In the genomic region with DNA sequence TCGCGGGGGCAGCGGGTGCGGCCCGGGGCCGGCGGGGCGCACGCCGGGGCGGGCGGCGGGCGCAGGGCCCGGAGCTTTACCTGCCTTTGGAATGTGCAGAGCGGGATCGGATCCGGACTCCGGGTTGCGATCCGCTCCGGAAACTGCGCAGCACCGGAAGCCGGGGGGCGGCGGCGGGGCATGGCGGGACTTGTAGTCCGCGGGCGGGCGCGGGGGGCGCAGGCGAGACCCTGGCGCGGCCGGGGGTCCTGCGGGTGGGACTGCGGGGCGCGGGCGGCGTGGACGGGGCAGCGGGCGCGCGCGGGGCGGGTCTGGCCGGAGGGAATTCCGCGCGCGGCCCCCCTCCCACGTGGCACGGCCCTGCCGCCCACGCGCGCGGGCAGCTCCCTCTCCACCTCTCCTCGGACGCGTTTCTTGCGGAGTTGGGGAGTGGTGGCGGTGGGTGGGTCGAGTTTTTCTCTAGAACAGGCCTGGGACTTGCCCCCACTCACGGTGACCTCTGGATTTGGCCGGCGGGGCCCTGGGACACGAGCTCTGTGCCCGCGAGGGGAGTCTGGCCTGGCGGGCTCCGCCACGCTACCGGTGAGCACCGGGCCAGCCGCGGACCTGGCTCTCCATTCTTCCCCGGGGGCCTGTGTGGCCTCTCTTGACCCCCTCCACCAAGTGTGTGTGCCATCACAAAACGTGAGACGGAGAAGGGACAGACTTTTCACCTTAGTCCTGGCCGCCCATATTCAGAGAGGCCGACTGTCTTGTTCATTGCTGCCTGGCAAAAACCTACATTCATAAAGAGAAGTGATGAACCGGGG, we compare ENCODE assay signal across 8 cellular contexts.
DNase-seq lines count a peak whose midpoint lies in the region; ATAC-seq and TF ChIP-seq lines count a peak whose summit lies in the region.

TSS of gene PRDM15 (minus strand) at position 155 of the 809 bp plus-strand sequence. CDS start 18,981 bp downstream, outside the sequence.

- ATAC-seq in GM18520 (IDR thresholded peaks at IDR 0.05; ENCODE audit: unreplicated experiment) = peak; percentile 64
- peak; percentile 54 for ATAC-seq in HG03066 (IDR thresholded peaks at IDR 0.05; ENCODE audit: low read depth, unreplicated experiment)

- in situ Hi-C loops in ACHN (cut with HindIII; ENCODE audit: low pct_ligation_motif_present, low pct_unique_long_range_greater_than_20kb, low sequenced_read_pairs) = no loop called here

- peak within 1 kb of the TSS; percentile 78 for H3K4me3 ChIP-seq in choroid plexus epithelial cell (ENCODE audit: low read depth, low read length)

- TF ChIP-seq CTCF in choroid plexus epithelial cell (conservative IDR thresholded peaks at IDR 0.05; ENCODE audit: low read depth, low read length) = no peak

- peak; percentile 69 for DNase-seq in ACHN
- peak; percentile 89 for DNase-seq in NCI-H345 (lab: John Stamatoyannopoulos, UW)
- DNase-seq in activated CD4-positive, alpha-beta T cell treated with anti-CD3 and anti-CD28 coated beads for 4 hours = peak; percentile 84 to 86
- DNase-seq in choroid plexus epithelial cell (ENCODE audit: low read depth) = peak; percentile 90
- peak; percentile 94 for DNase-seq in left kidney (ENCODE audit: low read depth, low spot score)
- DNase-seq in stimulated activated CD4-positive, alpha-beta T cell treated with anti-CD3 and anti-CD28 coated beads, Interleukin-1b, Interleukin-23, amount 100 ng/mL, for 48 hours = peak; percentile 84

Comparison
In these comparisons a context has a peak if more than half of its experiments do, and no peak if none do; other contexts are left out.
1. Peak in every context shown above with its lines: DNase-seq, ATAC-seq and H3K4me3 ChIP-seq.